ENCODE assay signal across 7 cellular contexts in the genomic region with DNA sequence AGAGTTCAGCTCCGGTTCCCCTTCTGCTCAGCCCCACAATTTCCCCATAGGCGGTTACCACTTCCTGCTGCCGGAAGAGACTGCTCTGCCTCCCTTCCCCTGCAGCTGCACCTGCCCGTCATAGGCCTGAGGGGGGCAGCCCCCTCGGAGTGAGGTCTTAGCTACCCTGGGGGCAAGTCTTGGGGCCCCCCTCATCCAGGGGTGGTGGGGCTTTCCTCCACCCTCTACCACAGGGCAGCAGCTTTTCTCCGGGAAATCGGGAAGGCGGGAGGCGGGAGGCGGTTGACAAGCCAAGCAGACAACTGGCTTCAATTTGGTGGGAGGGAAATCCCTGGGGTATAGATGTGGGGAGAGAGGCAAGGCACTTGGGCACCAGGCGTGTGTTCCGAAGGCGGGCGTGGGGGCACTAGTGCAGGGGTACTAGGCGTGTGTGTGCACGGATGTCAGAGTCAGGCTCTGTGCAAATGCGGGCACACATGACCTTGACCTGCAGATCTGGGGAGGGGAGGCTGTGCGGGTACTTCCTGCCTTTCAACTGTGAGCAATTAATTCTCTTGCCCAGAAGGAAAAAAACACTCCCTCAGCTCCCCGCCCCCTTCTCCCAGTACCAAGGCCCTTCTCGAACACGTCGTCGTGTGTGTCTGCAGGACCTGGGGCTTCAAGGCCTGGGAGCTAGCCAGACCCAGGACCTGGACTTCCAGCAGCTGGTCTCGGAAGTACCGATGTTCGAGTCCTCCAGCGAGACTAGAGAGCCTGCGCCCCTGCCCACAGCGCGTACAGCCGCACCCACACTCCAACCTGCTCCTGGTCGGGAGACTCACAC. TPM values are rescaled to one million over a fixed set of nuclear protein-coding genes. Genes with fewer than 3 reads are reported as not detected.
DNase-seq lines count a peak whose midpoint lies in the region; ATAC-seq and TF ChIP-seq lines count a peak whose summit lies in the region.

No MANE protein-coding gene starts in this region.

- TF ChIP-seq POLR2A in esophagus squamous epithelium (IDR thresholded peaks at IDR 0.05): peak in 2 of 4 donors; percentile 13 to 52

- ATAC-seq in GM18870 (IDR thresholded peaks at IDR 0.05; ENCODE audit: unreplicated experiment) (peak; percentile 33), HG03196 (IDR thresholded peaks at IDR 0.05; ENCODE audit: unreplicated experiment) (peak; percentile 41)

- peak in 1 of 6 experiments; percentile 8 for TF ChIP-seq CTCF in esophagus squamous epithelium (IDR thresholded peaks at IDR 0.05)
- TF ChIP-seq CTCF in tibial artery (IDR thresholded peaks at IDR 0.05): no peak

- DNase-seq in NOMO-1 treated with DMSO at 0.1 percent for 48 hours (lab: John Stamatoyannopoulos, UW; ENCODE audit: unreplicated experiment) (peak; percentile 94), activated T-cell treated with anti-CD3 and anti-CD28 coated beads for 1 hour (ENCODE audit: low read depth) (peak; percentile 52), esophagus squamous epithelium (lab: John Stamatoyannopoulos, UW) (peak; percentile 31), tibial artery (peak; percentile 34 to 74)

- H3K4me3 ChIP-seq in esophagus squamous epithelium (peak overlapping the region; percentile 46 to 78 (median 58)), neuron (ENCODE audit: low read length) (peak overlapping the region; percentile 67), tibial artery (peak overlapping the region; percentile 68 to 71)

- peaks cover 0 to 26% (median 0%) of the 10 kb centered on the region in 3 donors for H3K36me3 ChIP-seq in esophagus squamous epithelium
- peaks cover 5% of the 10 kb centered on the region for H3K36me3 ChIP-seq in neuron (ENCODE audit: insufficient read depth, low read length)
- peaks cover 0 to 25% (median 21%) of the 10 kb centered on the region in 3 donors for H3K36me3 ChIP-seq in tibial artery

- H3K27me3 ChIP-seq in esophagus squamous epithelium (no peaks in the 10 kb centered on the region), neuron (ENCODE audit: insufficient read depth, low read length) (peaks cover 16% of the 10 kb centered on the region), tibial artery (no peaks in the 10 kb centered on the region)

- H2AFZ ChIP-seq in neuron (ENCODE audit: low read depth, low read length): no peak overlapping the region

- H3K9me3 ChIP-seq in esophagus squamous epithelium: no peaks in the 10 kb centered on the region
- no peaks in the 10 kb centered on the region for H3K9me3 ChIP-seq in neuron (ENCODE audit: low read length)
- no peaks in the 10 kb centered on the region for H3K9me3 ChIP-seq in tibial artery

- H3K4me1 ChIP-seq in esophagus squamous epithelium: peaks cover 19 to 60% (median 22%) of the 10 kb centered on the region in 3 donors
- H3K4me1 ChIP-seq in neuron (ENCODE audit: insufficient read depth, low read length): peaks cover 12% of the 10 kb centered on the region
- H3K4me1 ChIP-seq in tibial artery: peaks cover 0 to 39% (median 26%) of the 10 kb centered on the region in 4 donors

- 49% methylated on average over 8 of the region's 32 CpGs; no CpG with 5 or more reads in 1 of the 2 donors for WGBS in esophagus squamous epithelium, 2 donors

- H3K27ac ChIP-seq in esophagus squamous epithelium: peak overlapping the region; percentile 95 to 98 (median 97)
- peak overlapping the region; percentile 93 to 99 for H3K27ac ChIP-seq in tibial artery

- intact Hi-C loops in esophagus squamous epithelium (cut with DNase I) (no loop called here), tibial artery (cut with DNase I; ENCODE audit: low total_unique reads) (no loop called here)

RNA-seq across cellular contexts. Expression of gene ARHGAP4, which starts 1.0 kb away (rescaled TPM):
- 10 to 100 TPM in 1 of 4 donors, 1 to 10 TPM in 3; 3.9 to 18.3 (median 7.6) TPM for total RNA-seq in esophagus squamous epithelium

RNA-seq across cellular contexts. Expression of gene NAA10, which starts 7.8 kb away (rescaled TPM):
- 10 to 100 TPM; 42.5 to 92.5 (median 87.6) TPM for total RNA-seq in esophagus squamous epithelium

RNA-seq across cellular contexts. Expression of gene RENBP, which starts 17.4 kb away (rescaled TPM):
- total RNA-seq in esophagus squamous epithelium: 1 to 10 TPM in 2 of 4 donors, under 1 TPM in 1, not detected in 1; 0.45 to 7.6 (median 3.1) TPM

RNA-seq across cellular contexts. Expression of gene AVPR2, which starts 22.6 kb away (rescaled TPM):
- 1 to 10 TPM in 1 of 4 donors, under 1 TPM in 3; 0.19 to 1.3 (median 0.29) TPM for total RNA-seq in esophagus squamous epithelium

RNA-seq across cellular contexts. Expression of gene L1CAM, which starts 41.1 kb away (rescaled TPM):
- total RNA-seq in esophagus squamous epithelium: 1 to 10 TPM in 2 of 4 donors, under 1 TPM in 2; 0.35 to 3.2 (median 1.3) TPM

Comparison
In these comparisons a context has a peak if more than half of its experiments do, and no peak if none do; other contexts are left out.
1. Peak in every context shown above with its lines: DNase-seq, ATAC-seq, H3K4me3 ChIP-seq and H3K27ac ChIP-seq.
2. DNase-seq: peak in every context shown above with its lines; median percentile 94 in NOMO-1 treated with DMSO at 0.1 percent for 48 hours; 54 in tibial artery; 52 in activated T-cell treated with anti-CD3 and anti-CD28 coated beads for 1 hour; 31 in esophagus squamous epithelium.